Comparison of ENCODE assay signal across 8 cellular contexts in the genomic region with DNA sequence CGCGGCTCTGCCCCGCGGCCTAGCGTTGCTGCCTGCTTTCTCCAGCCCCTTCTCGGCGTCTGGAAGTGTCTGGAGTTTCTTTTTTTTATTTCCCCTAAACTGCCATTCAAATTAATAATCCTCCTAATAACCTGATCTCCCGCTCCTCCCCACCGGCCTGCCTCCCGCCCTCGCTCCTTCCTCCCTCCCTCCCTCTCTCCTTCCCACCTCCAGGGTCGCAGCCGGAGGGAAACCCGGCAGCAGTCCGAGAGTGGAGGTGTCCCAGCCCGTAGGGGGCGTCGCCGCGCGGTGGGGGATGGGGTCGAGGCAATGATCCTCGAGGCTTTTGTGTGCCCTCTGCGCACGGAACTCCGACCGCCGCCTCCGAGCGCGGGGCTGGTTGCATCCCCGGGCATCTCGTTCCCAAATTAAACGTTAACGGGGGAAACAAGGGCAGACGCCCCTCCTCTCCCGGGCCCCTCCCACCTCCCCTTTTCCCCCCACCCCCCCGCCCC. TPM values are rescaled to one million over a fixed set of nuclear protein-coding genes. Genes with fewer than 3 reads are reported as not detected.
DNase-seq lines count a peak whose midpoint lies in the region; ATAC-seq lines count a peak whose summit lies in the region.

No MANE protein-coding gene starts in this region.

- H3K9me3 Mint-ChIP-seq in activated CD8-positive, alpha-beta T cell treated with anti-CD3 and anti-CD28 coated beads, Interleukin-2, amount 10 ng/mL, durations not matched to agents 7 days and 5 days (ENCODE audit: insufficient read depth): no peaks in the 10 kb centered on the region
- no peaks in the 10 kb centered on the region for H3K9me3 Mint-ChIP-seq in stimulated activated effector memory CD8-positive, alpha-beta T cell treated with anti-CD3 and anti-CD28 coated beads, Interleukin-12 subunit alpha, Interleukin-12 subunit beta, amount 100 ng/mL, for 72 hours

- H3K9me3 ChIP-seq in endocrine pancreas (ENCODE audit: control insufficient read depth, low read length): no peaks in the 10 kb centered on the region

- peak overlapping the region; percentile 91 for H3K4me3 Mint-ChIP-seq in activated CD8-positive, alpha-beta T cell treated with anti-CD3 and anti-CD28 coated beads, Interleukin-2, amount 10 ng/mL, durations not matched to agents 7 days and 5 days
- H3K4me3 Mint-ChIP-seq in stimulated activated effector memory CD8-positive, alpha-beta T cell treated with anti-CD3 and anti-CD28 coated beads, Interleukin-12 subunit alpha, Interleukin-12 subunit beta, amount 100 ng/mL, for 72 hours: peak overlapping the region; percentile 82

- CTCF ChIA-PET in activated CD8-positive, alpha-beta T cell treated with anti-CD3 and anti-CD28 coated beads, Interleukin-2, amount 10 ng/mL, durations not matched to agents 7 days and 5 days (lab: Charles Lee): interaction anchor here (3.4 to 10.7 kb wide), 3 partner anchors 170 to 531 kb away, joined by 12 to 178 read pairs (median 20); no protein-coding TSS in a partner anchor

- no peak overlapping the region for H3K4me3 ChIP-seq in endocrine pancreas (ENCODE audit: control insufficient read depth, insufficient read depth, low read length)

- H3K4me1 Mint-ChIP-seq in activated CD8-positive, alpha-beta T cell treated with anti-CD3 and anti-CD28 coated beads, Interleukin-2, amount 10 ng/mL, durations not matched to agents 7 days and 5 days (ENCODE audit: low read depth): peaks cover 40% of the 10 kb centered on the region
- peaks cover 40% of the 10 kb centered on the region for H3K4me1 Mint-ChIP-seq in stimulated activated effector memory CD8-positive, alpha-beta T cell treated with anti-CD3 and anti-CD28 coated beads, Interleukin-12 subunit alpha, Interleukin-12 subunit beta, amount 100 ng/mL, for 72 hours

- DNase-seq in ELF-1 (ENCODE audit: low read depth, low spot score) (peak; percentile 84), NCI-H510A (lab: John Stamatoyannopoulos, UW) (peak; percentile 40), midbrain (lab: John Stamatoyannopoulos, UW) (peak; percentile 59)
- DNase-seq in activated CD8-positive, alpha-beta T cell treated with anti-CD3 and anti-CD28 coated beads, Interleukin-2, amount 10 ng/mL, durations not matched to agents 7 days and 5 days: peak; percentile 78
- DNase-seq in stimulated activated effector memory CD8-positive, alpha-beta T cell treated with anti-CD3 and anti-CD28 coated beads, Interleukin-12 subunit alpha, Interleukin-12 subunit beta, amount 100 ng/mL, for 72 hours (ENCODE audit: low spot score in 2 of 2): peak; percentile 69 to 88

- H3K36me3 ChIP-seq in endocrine pancreas (ENCODE audit: control insufficient read depth, insufficient read depth, low read length): no peaks in the 10 kb centered on the region

- peaks cover 41% of the 10 kb centered on the region for H3K36me3 Mint-ChIP-seq in activated CD8-positive, alpha-beta T cell treated with anti-CD3 and anti-CD28 coated beads, Interleukin-2, amount 10 ng/mL, durations not matched to agents 7 days and 5 days (ENCODE audit: low read depth)
- H3K36me3 Mint-ChIP-seq in stimulated activated effector memory CD8-positive, alpha-beta T cell treated with anti-CD3 and anti-CD28 coated beads, Interleukin-12 subunit alpha, Interleukin-12 subunit beta, amount 100 ng/mL, for 72 hours: peaks cover 60% of the 10 kb centered on the region

- peaks cover 4% of the 10 kb centered on the region for H3K4me1 ChIP-seq in endocrine pancreas (ENCODE audit: control insufficient read depth, insufficient read depth, low read length)

- ATAC-seq in HG02623 (IDR thresholded peaks at IDR 0.05; ENCODE audit: unreplicated experiment) (peak; percentile 18), HG03442 (IDR thresholded peaks at IDR 0.05; ENCODE audit: unreplicated experiment) (no peak)
- ATAC-seq in activated CD8-positive, alpha-beta T cell treated with anti-CD3 and anti-CD28 coated beads, Interleukin-2, amount 10 ng/mL, durations not matched to agents 7 days and 5 days: peak; percentile 18
- ATAC-seq in stimulated activated effector memory CD8-positive, alpha-beta T cell treated with anti-CD3 and anti-CD28 coated beads, Interleukin-12 subunit alpha, Interleukin-12 subunit beta, amount 100 ng/mL, for 72 hours: peak; percentile 41

- H3K27ac Mint-ChIP-seq in activated CD8-positive, alpha-beta T cell treated with anti-CD3 and anti-CD28 coated beads, Interleukin-2, amount 10 ng/mL, durations not matched to agents 7 days and 5 days: peak overlapping the region; percentile 84
- peak overlapping the region; percentile 94 for H3K27ac Mint-ChIP-seq in stimulated activated effector memory CD8-positive, alpha-beta T cell treated with anti-CD3 and anti-CD28 coated beads, Interleukin-12 subunit alpha, Interleukin-12 subunit beta, amount 100 ng/mL, for 72 hours

- no peaks in the 10 kb centered on the region for H3K27me3 ChIP-seq in endocrine pancreas (ENCODE audit: control insufficient read depth, insufficient read depth, low read length)

- H3K27me3 Mint-ChIP-seq in activated CD8-positive, alpha-beta T cell treated with anti-CD3 and anti-CD28 coated beads, Interleukin-2, amount 10 ng/mL, durations not matched to agents 7 days and 5 days (ENCODE audit: low read depth): peaks cover 7% of the 10 kb centered on the region

- peak overlapping the region; percentile 50 for H3K9ac ChIP-seq in endocrine pancreas (ENCODE audit: control insufficient read depth, insufficient read depth, low read length)

- POLR2A ChIA-PET in activated CD8-positive, alpha-beta T cell treated with anti-CD3 and anti-CD28 coated beads, Interleukin-2, amount 10 ng/mL, durations not matched to agents 7 days and 5 days (lab: Charles Lee): interaction anchor here (1.1 to 1.6 kb wide), 2 partner anchors 16 to 195 kb away, joined by 3 read pairs; no protein-coding TSS in a partner anchor

RNA-seq across cellular contexts. Expression of a gene that starts 1.1 kb away (rescaled TPM):
- 10 to 100 TPM; 33.7 to 39.0 TPM for total RNA-seq in activated CD8-positive, alpha-beta T cell treated with anti-CD3 and anti-CD28 coated beads, Interleukin-2, amount 10 ng/mL, durations not matched to agents 7 days and 5 days
